8 cellular contexts compared by ENCODE assay signal in genomic region chr1:9867408-9868243, GRCh38. TPM values are rescaled to one million over a fixed set of nuclear protein-coding genes. Genes with fewer than 3 reads are reported as not detected.
DNase-seq lines count a peak whose midpoint lies in the region; ATAC-seq, FAIRE-seq and TF ChIP-seq lines count a peak whose summit lies in the region.

No MANE protein-coding gene starts in this region.

- no peaks in the 10 kb centered on the region for H3K9me3 ChIP-seq in endothelial cell of umbilical vein (replicated peaks; ENCODE audit: control insufficient read depth, insufficient read depth, low read length)

- H3K79me2 ChIP-seq in endothelial cell of umbilical vein (ENCODE audit: control insufficient read depth, insufficient read depth, low read length): no peaks in the 10 kb centered on the region

- H3K27me3 ChIP-seq in GM06990 (replicated peaks; ENCODE audit: control insufficient read depth, insufficient read depth, low read length) (no peaks in the 10 kb centered on the region), endothelial cell of umbilical vein (ENCODE audit: control insufficient read depth in 2 of 2, insufficient read depth in 2 of 2, low read length in 2 of 2) (no peaks in the 10 kb centered on the region)

- no peaks in the 10 kb centered on the region for H3K9me1 ChIP-seq in endothelial cell of umbilical vein (replicated peaks; ENCODE audit: control insufficient read depth, extremely low read depth, insufficient read depth, low read length)

- no peak overlapping the region for H3K4me2 ChIP-seq in endothelial cell of umbilical vein (ENCODE audit: insufficient read depth, low read length)

- POLR2A ChIA-PET in endothelial cell of umbilical vein (lab: Charles Lee): no interaction called here

- CTCF ChIA-PET in endothelial cell of umbilical vein (lab: Charles Lee): interaction anchor here (0.8 to 6.9 kb wide), 20 partner anchors 9 to 252 kb away, joined by 3 to 82 read pairs (median 6); partner anchors contain the start of genes LZIC, NMNAT1 and PIK3CD

- H3K36me3 ChIP-seq in GM06990 (ENCODE audit: control insufficient read depth, insufficient read depth, low read length) (no peaks in the 10 kb centered on the region; the same call in none of the 2 replicates), endothelial cell of umbilical vein (ENCODE audit: control insufficient read depth in 2 of 2, extremely low read depth in 1 of 2, insufficient read depth in 2 of 2, low read length in 2 of 2) (peaks cover 0 to 9% of the 10 kb centered on the region in 2 experiments)

- dilution Hi-C loops in endothelial cell of umbilical vein (cut with MboI; ENCODE audit: extremely low pct_ligation_motif_present, low sequenced_read_pairs): no loop called here

- peak; percentile 69 for DNase-seq in GM06990 (ENCODE audit: extremely low read depth, insufficient read length)
- peak; percentile 60 for DNase-seq in NK-92 treated with Interleukin-12 subunit alpha and Interleukin-12 subunit beta, amount 100 ng/mL, for 24 hours (lab: John Stamatoyannopoulos, UW)
- DNase-seq in activated CD8-positive, alpha-beta memory T cell treated with anti-CD3 and anti-CD28 coated beads, Interleukin-2, amount 50 U/mL, for 1 hour (ENCODE audit: extremely low read depth): peak; percentile 68
- DNase-seq in endothelial cell of umbilical vein (ENCODE audit: low read depth, low spot score): peak; percentile 62
- peak; percentile 88 for DNase-seq in mucosa of gallbladder (ENCODE audit: low spot score)
- peak; percentile 81 for DNase-seq in stimulated activated CD8-positive, alpha-beta memory T cell treated with anti-CD3 and anti-CD28 coated beads, Interleukin-7, amount 100 ng/mL, for 24 hours (ENCODE audit: low read depth)

- H3K27ac ChIP-seq in endothelial cell of umbilical vein (ENCODE audit: insufficient read depth, low read depth, low read length): no peak overlapping the region

- no peak for TF ChIP-seq POLR2A in endothelial cell of umbilical vein (IDR thresholded peaks at IDR 0.05; ENCODE audit: low read depth, low read length)

- peak; percentile 71 for FAIRE-seq in endothelial cell of umbilical vein (lab: Jason Lieb, UNC)

- no TSS peak for BruUV-seq in endothelial cell of umbilical vein (replicated peaks; lab: Mats Ljungman, UMichigan)

- peaks cover 15% of the 10 kb centered on the region for H3K4me1 ChIP-seq in endothelial cell of umbilical vein (ENCODE audit: control insufficient read depth, extremely low read depth, insufficient read depth, low read length)

- no peak overlapping the region for H3K9ac ChIP-seq in endothelial cell of umbilical vein (replicated peaks; ENCODE audit: extremely low read depth, insufficient read depth, low read length)

- intact Hi-C loops in endothelial cell of umbilical vein (cut with micrococcal nuclease): loop anchor here (1.0 to 2.0 kb wide), 5 partner anchors 43 to 240 kb away; no protein-coding TSS in a partner anchor

- H3K4me3 ChIP-seq in GM06990 (replicated peaks; ENCODE audit: low read depth, low read length) (no peak overlapping the region), endothelial cell of umbilical vein (replicated peaks in 1 of 3; ENCODE audit: insufficient read depth in 1 of 3, low read depth in 1 of 3, low read length in 3 of 3) (no peak overlapping the region)

- TF ChIP-seq CTCF in GM06990 (IDR thresholded peaks at IDR 0.05; ENCODE audit: insufficient read depth, low read length, poor library complexity, severe bottlenecking) (peak; percentile 97), endothelial cell of umbilical vein (IDR thresholded peaks at IDR 0.05; ENCODE audit: extremely low read depth in 1 of 2, insufficient read depth in 1 of 2, low read depth in 1 of 2, low read length in 2 of 2) (peak; percentile 96 to 97)

- H4K20me1 ChIP-seq in endothelial cell of umbilical vein (replicated peaks; ENCODE audit: control insufficient read depth, extremely low read depth, insufficient read depth, low read length): no peaks in the 10 kb centered on the region

- no peak overlapping the region for H2AFZ ChIP-seq in endothelial cell of umbilical vein (ENCODE audit: low read depth, low read length)

- peak; percentile 61 for ATAC-seq in HG03342 (IDR thresholded peaks at IDR 0.05; ENCODE audit: unreplicated experiment)
- no peak for ATAC-seq in HG02610 (IDR thresholded peaks at IDR 0.05; ENCODE audit: unreplicated experiment)

TF ChIP-seq in endothelial cell of umbilical vein, 7 proteins besides CTCF, POLR2A, EP300 and RAD21:
- TF ChIP-seq MYC (IDR thresholded peaks at IDR 0.05; ENCODE audit: low read depth, low read length) (no peak), FOS (IDR thresholded peaks at IDR 0.05; ENCODE audit: borderline replicate concordance, insufficient read depth, low read length) (no peak), EZH2 (IDR thresholded peaks at IDR 0.05; ENCODE audit: borderline replicate concordance, low read depth, low read length, severe bottlenecking) (no peak), JUN (IDR thresholded peaks at IDR 0.05; ENCODE audit: borderline replicate concordance, insufficient read depth, insufficient read length, low read depth) (no peak), MAX (IDR thresholded peaks at IDR 0.05; ENCODE audit: insufficient read depth, insufficient read length) (no peak), POLR2AphosphoS5 (IDR thresholded peaks at IDR 0.05; ENCODE audit: insufficient read depth, low read depth, low read length) (no peak)

RNA-seq across cellular contexts. Expression of gene CTNNBIP1, which starts 42.4 kb away (rescaled TPM):
- total RNA-seq in endothelial cell of umbilical vein (31.7 and 37.2 TPM in 2 replicates), mucosa of gallbladder (29.7 TPM)
- polyA plus RNA-seq in endothelial cell of umbilical vein: 23.1 and 26.6 TPM in 2 replicates
- 21.3 and 33.2 TPM in 2 replicates for polyA plus RNA-seq in endothelial cell of umbilical vein (2011; cell fraction: cytosol; rRNA removed)
- 12.9 and 13.6 TPM in 2 replicates for polyA plus RNA-seq in endothelial cell of umbilical vein (2011; cell fraction: nucleus; rRNA removed)
- 38.7 and 40.7 TPM in 2 replicates for polyA plus RNA-seq in endothelial cell of umbilical vein (2012)
- 17.0 and 23.9 TPM in 2 replicates for polyA minus RNA-seq in endothelial cell of umbilical vein
- 7.4 TPM for polyA minus RNA-seq in endothelial cell of umbilical vein (2011; cell fraction: cytosol; rRNA and poly(A)+ RNA removed)
- polyA minus RNA-seq in endothelial cell of umbilical vein (2011; cell fraction: nucleus; rRNA and poly(A)+ RNA removed): 4.1 and 5.2 TPM in 2 replicates

RNA-seq across cellular contexts. Expression of gene CLSTN1, which starts 43.9 kb away (rescaled TPM):
- total RNA-seq in endothelial cell of umbilical vein (130 and 132 TPM in 2 replicates), mucosa of gallbladder (287 TPM)
- polyA plus RNA-seq in endothelial cell of umbilical vein: 44.6 and 49.1 TPM in 2 replicates
- 60.9 and 65.0 TPM in 2 replicates for polyA plus RNA-seq in endothelial cell of umbilical vein (2011; cell fraction: cytosol; rRNA removed)
- 60.7 and 62.4 TPM in 2 replicates for polyA plus RNA-seq in endothelial cell of umbilical vein (2011; cell fraction: nucleus; rRNA removed)
- 103 and 122 TPM in 2 replicates for polyA plus RNA-seq in endothelial cell of umbilical vein (2012)
- 75.4 and 82.2 TPM in 2 replicates for polyA minus RNA-seq in endothelial cell of umbilical vein
- polyA minus RNA-seq in endothelial cell of umbilical vein (2011; cell fraction: cytosol; rRNA and poly(A)+ RNA removed): 24.7 TPM
- polyA minus RNA-seq in endothelial cell of umbilical vein (2011; cell fraction: nucleus; rRNA and poly(A)+ RNA removed): 28.7 and 29.7 TPM in 2 replicates
